13 cellular contexts compared by ENCODE assay signal in genomic region chr13:75771818-75772217, GRCh38.
DNase-seq lines count a peak whose midpoint lies in the region; ATAC-seq and TF ChIP-seq lines count a peak whose summit lies in the region.
"Had no signal": no experiment of that assay in that cellular context is flagged by ENCODE, and none has a peak within 500 bp of the region (broad histone marks: within the 10 kb centered on the region; RNA-seq: fewer than 3 reads in every experiment).

No MANE protein-coding gene starts in this region.

- no peaks in the 10 kb centered on the region for H4K20me1 ChIP-seq in hepatocyte (ENCODE audit: insufficient read depth, poor library complexity, severe bottlenecking)
- H4K20me1 ChIP-seq: BLaER1 had no signal

- no peak overlapping the region for H3K27ac ChIP-seq in breast epithelium
- H3K27ac ChIP-seq in hepatocyte: peak overlapping the region; percentile 83
- peak overlapping the region; percentile 19 for H3K27ac ChIP-seq in upper lobe of right lung
- H3K27ac ChIP-seq: BLaER1, parathyroid adenoma, WERI-Rb-1 had no signal

- H3K27ac Mint-ChIP-seq in MCF 10A (ENCODE audit: low read depth, unreplicated experiment): peak overlapping the region; percentile 71
- peak overlapping the region; percentile 82 for H3K27ac Mint-ChIP-seq in activated naive CD8-positive, alpha-beta T cell

- no peaks in the 10 kb centered on the region for H3K36me3 ChIP-seq in breast epithelium
- H3K36me3 ChIP-seq in hepatocyte (replicated peaks; ENCODE audit: insufficient read depth, low read depth): no peaks in the 10 kb centered on the region
- no peaks in the 10 kb centered on the region for H3K36me3 ChIP-seq in upper lobe of right lung
- H3K36me3 ChIP-seq: BLaER1, WERI-Rb-1 had no signal

- intact Hi-C loops in MCF 10A (cut with micrococcal nuclease): loop anchor here (2.0 kb wide), 1 partner anchor 67 kb away; no protein-coding TSS in a partner anchor
- intact Hi-C loops in breast epithelium (cut with DNase I; ENCODE audit: low total_unique reads): no loop called here
- intact Hi-C loops in upper lobe of right lung (cut with DNase I): no loop called here

- peaks cover 11% of the 10 kb centered on the region for H3K9me3 Mint-ChIP-seq in MCF 10A (ENCODE audit: unreplicated experiment)
- H3K9me3 Mint-ChIP-seq in activated naive CD8-positive, alpha-beta T cell (ENCODE audit: low read depth): peaks cover 4% of the 10 kb centered on the region

- H3K79me2 ChIP-seq in hepatocyte: peaks cover 76% of the 10 kb centered on the region
- H3K79me2 ChIP-seq: parathyroid adenoma had no signal

- POLR2A ChIA-PET in MCF 10A (lab: Yijun Ruan, JAX): interaction anchor here (0.7 to 1.1 kb wide), 2 partner anchors 11 to 12 kb away, joined by 3 read pairs; no protein-coding TSS in a partner anchor

- H3K4me1 Mint-ChIP-seq in MCF 10A (ENCODE audit: insufficient read depth, unreplicated experiment): peaks cover 20% of the 10 kb centered on the region
- H3K4me1 Mint-ChIP-seq in activated naive CD8-positive, alpha-beta T cell (ENCODE audit: low read depth): peaks cover 46% of the 10 kb centered on the region

- H3K4me3 Mint-ChIP-seq in MCF 10A (ENCODE audit: unreplicated experiment): no peak overlapping the region
- H3K4me3 Mint-ChIP-seq in activated naive CD8-positive, alpha-beta T cell: peak overlapping the region; percentile 3

- TF ChIP-seq CTCF in MCF 10A (IDR thresholded peaks at IDR 0.05; ENCODE audit: unreplicated experiment) (no peak), breast epithelium (IDR thresholded peaks at IDR 0.05) (no peak), hepatocyte (IDR thresholded peaks at IDR 0.05; ENCODE audit: poor library complexity) (no peak), upper lobe of right lung (IDR thresholded peaks at IDR 0.05) (no peak)

- H3K9me3 ChIP-seq in breast epithelium (no peaks in the 10 kb centered on the region), hepatocyte (ENCODE audit: low read depth) (no peaks in the 10 kb centered on the region), upper lobe of right lung (no peaks in the 10 kb centered on the region)
- H3K9me3 ChIP-seq: BLaER1 had no signal

- H3K27me3 ChIP-seq in breast epithelium (no peaks in the 10 kb centered on the region), hepatocyte (no peaks in the 10 kb centered on the region), upper lobe of right lung (no peaks in the 10 kb centered on the region)
- H3K27me3 ChIP-seq: BLaER1 had no signal

- no peak for TF ChIP-seq POLR2A in breast epithelium (IDR thresholded peaks at IDR 0.05)

- no peak overlapping the region for H3K4me3 ChIP-seq in breast epithelium
- no peak overlapping the region for H3K4me3 ChIP-seq in hepatocyte
- no peak overlapping the region for H3K4me3 ChIP-seq in upper lobe of right lung
- H3K4me3 ChIP-seq: BLaER1 had no signal

- H3K4me2 ChIP-seq in hepatocyte: peak overlapping the region; percentile 48
- H3K4me2 ChIP-seq: BLaER1 had no signal

- BruUV-seq in MCF 10A (replicated peaks; lab: Mats Ljungman, UMichigan): no TSS peak

- H3K9me2 ChIP-seq in hepatocyte (replicated peaks; ENCODE audit: insufficient read depth): no peaks in the 10 kb centered on the region

- H3K36me3 Mint-ChIP-seq in MCF 10A (ENCODE audit: insufficient read depth, unreplicated experiment): peaks cover 23% of the 10 kb centered on the region
- peaks cover 15% of the 10 kb centered on the region for H3K36me3 Mint-ChIP-seq in activated naive CD8-positive, alpha-beta T cell

- CTCF ChIA-PET in MCF 10A (lab: Yijun Ruan, JAX): no interaction called here

- no peaks in the 10 kb centered on the region for H3K27me3 Mint-ChIP-seq in MCF 10A (ENCODE audit: insufficient read depth, unreplicated experiment)
- no peaks in the 10 kb centered on the region for H3K27me3 Mint-ChIP-seq in activated naive CD8-positive, alpha-beta T cell

- peak; percentile 65 for DNase-seq in MCF 10A (ENCODE audit: unreplicated experiment)
- DNase-seq in breast epithelium (ENCODE audit: low spot score in 2 of 2): no peak
- DNase-seq in hepatocyte (ENCODE audit: low spot score): no peak
- no peak for DNase-seq in upper lobe of right lung
- DNase-seq in superior temporal gyrus (ENCODE audit: extremely low spot score): no peak
- no peak for DNase-seq in NCI-H2196 (lab: John Stamatoyannopoulos, UW; ENCODE audit: unreplicated experiment)
- DNase-seq in cerebellum (ENCODE audit: low spot score): no peak
- DNase-seq: anterior cingulate cortex, MM.1S, WERI-Rb-1 had no signal

- H3K4me1 ChIP-seq in breast epithelium (no peaks in the 10 kb centered on the region), hepatocyte (ENCODE audit: insufficient read depth) (peaks cover 60% of the 10 kb centered on the region), upper lobe of right lung (peaks cover 2% of the 10 kb centered on the region)

- no peak overlapping the region for H2AFZ ChIP-seq in hepatocyte
- H2AFZ ChIP-seq: parathyroid adenoma had no signal

- ATAC-seq in upper lobe of right lung: peak; percentile 67

Comparison
In these comparisons a context has a peak if more than half of its experiments do, and no peak if none do; other contexts are left out.
1. H3K27ac ChIP-seq: peak in hepatocyte (single experiment) and upper lobe of right lung (single experiment); none in breast epithelium (0 of 2).